In genomic region chr10:59434463-59435326, GRCh38 we compare ENCODE assay signal across 12 cellular contexts.
DNase-seq lines count a peak whose midpoint lies in the region; TF ChIP-seq lines count a peak whose summit lies in the region.
"Had no signal": no experiment of that assay in that cellular context is flagged by ENCODE, and none has a peak within 500 bp of the region (broad histone marks: within the 10 kb centered on the region; RNA-seq: fewer than 3 reads in every experiment).

No MANE protein-coding gene starts in this region.

- H3K79me2 ChIP-seq in osteoblast (ENCODE audit: insufficient read depth, low read length), result no peaks in the 10 kb centered on the region

- H3K27ac ChIP-seq in SJSA1 (peak overlapping the region; percentile 11; the same call in 1 of the 2 replicates), osteoblast (ENCODE audit: low read depth, low read length) (peak overlapping the region; percentile 41), sigmoid colon (no peak overlapping the region)

- no peak overlapping the region for H3K4me3 ChIP-seq in SJSA1
- no peak overlapping the region for H3K4me3 ChIP-seq in fibroblast of mammary gland (ENCODE audit: control insufficient read depth, low read depth, low read length)
- H3K4me3 ChIP-seq in osteoblast (ENCODE audit: insufficient read depth, low read length), result no peak overlapping the region
- no peak overlapping the region for H3K4me3 ChIP-seq in sigmoid colon

- no peaks in the 10 kb centered on the region for H3K9me3 ChIP-seq in SJSA1 (replicated peaks)
- H3K9me3 ChIP-seq in osteoblast (ENCODE audit: low read depth, low read length), result no peaks in the 10 kb centered on the region
- no peaks in the 10 kb centered on the region for H3K9me3 ChIP-seq in sigmoid colon

- TF ChIP-seq EP300 in sigmoid colon (IDR thresholded peaks at IDR 0.05), result no peak

- DNase-seq in EL (peak; percentile 9), SJSA1 (ENCODE audit: low read depth in 1 of 2, low spot score in 2 of 2) (peak in 1 of 2 experiments; percentile 19), fibroblast of mammary gland (ENCODE audit: low read depth) (peak; percentile 63), osteoblast (ENCODE audit: insufficient read length, low spot score, missing footprints) (no peak), erythroblast (lab: John Stamatoyannopoulos, UW) (no peak), NOMO-1 treated with dmso at 0.1 percent for 144 hours (lab: John Stamatoyannopoulos, UW; ENCODE audit: unreplicated experiment) (no peak), sigmoid colon (no peak), AG20443 (ENCODE audit: low spot score) (no peak)
- DNase-seq: activated CD4-positive, alpha-beta T cell treated with anti-CD3 and anti-CD28 coated beads, Interleukin-2, amount 50 U/mL, for 4 hours; CD4-positive, CD25-positive, alpha-beta regulatory T cell; NCI-H1105; right cardiac atrium had no signal

- intact Hi-C loops in sigmoid colon (cut with DNase I), result no loop called here

- WGBS in sigmoid colon, 2 donors, result 63 to 65% methylated on average over 4 of the region's 4 CpGs

- H3K27me3 ChIP-seq in SJSA1 (replicated peaks) (no peaks in the 10 kb centered on the region), osteoblast (ENCODE audit: insufficient read depth, low read length) (no peaks in the 10 kb centered on the region), sigmoid colon (no peaks in the 10 kb centered on the region)

- H3K36me3 ChIP-seq in SJSA1 (no peaks in the 10 kb centered on the region), osteoblast (ENCODE audit: insufficient read depth, low read length) (no peaks in the 10 kb centered on the region), sigmoid colon (no peaks in the 10 kb centered on the region)

- peak overlapping the region; percentile 54 for H3K4me2 ChIP-seq in osteoblast (ENCODE audit: insufficient read depth, low read length)

- H3K4me1 ChIP-seq in SJSA1 (replicated peaks), result peaks cover 25% of the 10 kb centered on the region
- H3K4me1 ChIP-seq in osteoblast (ENCODE audit: insufficient read depth, low read length), result peaks cover 29% of the 10 kb centered on the region
- peaks cover 0 to 17% (median 0%) of the 10 kb centered on the region in 4 donors for H3K4me1 ChIP-seq in sigmoid colon

- H2AFZ ChIP-seq in osteoblast (ENCODE audit: low read length), result no peak overlapping the region

- TF ChIP-seq POLR2A in erythroblast (IDR thresholded peaks at IDR 0.05; ENCODE audit: low read length) (no peak), sigmoid colon (IDR thresholded peaks at IDR 0.05) (no peak)

- H4K20me1 ChIP-seq in osteoblast (ENCODE audit: insufficient read depth, low read length), result no peaks in the 10 kb centered on the region

- TF ChIP-seq CTCF in fibroblast of mammary gland (conservative IDR thresholded peaks at IDR 0.05; ENCODE audit: control insufficient read depth, insufficient read depth, low read depth, low read length) (no peak), osteoblast (IDR thresholded peaks at IDR 0.05; ENCODE audit: extremely low read depth, low read depth, low read length) (no peak), sigmoid colon (IDR thresholded peaks at IDR 0.05) (no peak)

Comparison
In these comparisons a context has a peak if more than half of its experiments do, and no peak if none do; other contexts are left out.
1. DNase-seq: peak in EL (single experiment) and fibroblast of mammary gland (single experiment); none in osteoblast (single experiment), erythroblast (0 of 2), NOMO-1 treated with dmso at 0.1 percent for 144 hours (single experiment), sigmoid colon (single experiment) and AG20443 (single experiment).
2. H3K27ac ChIP-seq: peak in SJSA1 (single experiment) and osteoblast (single experiment); none in sigmoid colon (0 of 4).